1 cellular context compared by ENCODE assay signal in genomic region chr9:101580076-101580475, GRCh38.
TF ChIP-seq lines count a peak whose summit lies in the region.

No MANE protein-coding gene starts in this region.

TF ChIP-seq in HepG2, 621 proteins besides CTCF, POLR2A, EP300 and RAD21:
- no peak for TF ChIP-seq ZNF570 (CRISPR knock-in tag; IDR thresholded peaks at IDR 0.05; ENCODE audit: borderline replicate concordance)
- no peak for TF ChIP-seq EHMT2 (IDR thresholded peaks at IDR 0.05; ENCODE audit: borderline replicate concordance, low read depth, low read length)
- no peak for TF ChIP-seq NAIF1 (CRISPR knock-in tag; IDR thresholded peaks at IDR 0.05; ENCODE audit: borderline replicate concordance)
- no peak for TF ChIP-seq NFATC3 (CRISPR knock-in tag; IDR thresholded peaks at IDR 0.05)
- TF ChIP-seq ZKSCAN5 (CRISPR knock-in tag; IDR thresholded peaks at IDR 0.05) = no peak
- TF ChIP-seq NFYB (CRISPR knock-in tag; IDR thresholded peaks at IDR 0.05) = no peak
